Comparison of ENCODE assay signal across 1 cellular context in the genomic region with DNA sequence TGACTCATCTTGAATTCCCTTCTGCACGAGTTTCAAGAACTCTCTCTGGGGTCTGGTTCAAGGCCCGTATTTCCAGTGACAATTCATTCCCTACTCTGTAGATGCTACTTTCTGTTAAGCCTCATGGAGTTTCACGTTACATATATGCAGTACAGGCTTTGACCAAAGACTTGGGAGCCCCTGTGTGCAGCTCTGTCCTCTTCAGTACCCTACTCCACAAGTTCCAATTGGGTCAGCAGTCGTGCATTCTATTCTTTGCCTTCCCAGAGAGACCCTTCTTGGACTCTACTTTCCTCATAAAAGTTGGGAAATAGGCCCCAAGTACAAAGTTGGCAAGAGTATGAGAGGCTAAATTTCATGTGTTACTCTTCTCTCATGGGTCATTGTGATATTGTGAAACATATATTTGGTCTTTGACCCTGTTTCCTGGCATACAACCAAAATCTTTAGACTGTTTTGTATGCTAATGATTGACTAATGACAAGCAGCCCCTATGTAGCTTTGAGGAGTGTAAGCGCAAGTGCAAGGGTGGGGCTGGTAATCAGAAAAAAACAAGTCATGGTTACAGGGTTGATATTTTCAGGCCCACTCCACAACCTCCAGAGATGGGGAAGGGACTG.
A peak's percentile ranks its signal among the peaks of the same experiment; 100 is the strongest.
TF ChIP-seq lines count a peak whose summit lies in the region.

No MANE protein-coding gene starts in this region.

TF ChIP-seq in HepG2, 621 proteins besides CTCF, POLR2A, EP300 and RAD21:
- TF ChIP-seq NCOR1 (IDR thresholded peaks at IDR 0.05; ENCODE audit: borderline replicate concordance, low read length) (0 out of 2 replicates have a peak, but pooled peaks have one; percentile 40), ZNF644 (CRISPR knock-in tag; IDR thresholded peaks at IDR 0.05; ENCODE audit: low read depth) (0 out of 2 replicates have a peak, but pooled peaks have one; percentile 23), CEBPG (CRISPR knock-in tag; IDR thresholded peaks at IDR 0.05) (peak; percentile 40; the same call in 1 of the 2 replicates), HNF4A (CRISPR knock-in tag; IDR thresholded peaks at IDR 0.05) (peak; percentile 66), ZNF761 (CRISPR knock-in tag; conservative IDR thresholded peaks at IDR 0.05) (no peak), SOX6 (IDR thresholded peaks at IDR 0.05) (no peak), SOX6 (CRISPR knock-in tag; IDR thresholded peaks at IDR 0.05) (peak; percentile 10; the same call in 1 of the 2 replicates), CEBPB (IDR thresholded peaks at IDR 0.05; ENCODE audit: borderline replicate concordance, low read depth, low read length) (peak; percentile 83), ISL2 (CRISPR knock-in tag; IDR thresholded peaks at IDR 0.05) (no peak), ZNF10 (CRISPR knock-in tag; IDR thresholded peaks at IDR 0.05; ENCODE audit: borderline replicate concordance, low read depth) (no peak)
- TF ChIP-seq, protein P1, sequence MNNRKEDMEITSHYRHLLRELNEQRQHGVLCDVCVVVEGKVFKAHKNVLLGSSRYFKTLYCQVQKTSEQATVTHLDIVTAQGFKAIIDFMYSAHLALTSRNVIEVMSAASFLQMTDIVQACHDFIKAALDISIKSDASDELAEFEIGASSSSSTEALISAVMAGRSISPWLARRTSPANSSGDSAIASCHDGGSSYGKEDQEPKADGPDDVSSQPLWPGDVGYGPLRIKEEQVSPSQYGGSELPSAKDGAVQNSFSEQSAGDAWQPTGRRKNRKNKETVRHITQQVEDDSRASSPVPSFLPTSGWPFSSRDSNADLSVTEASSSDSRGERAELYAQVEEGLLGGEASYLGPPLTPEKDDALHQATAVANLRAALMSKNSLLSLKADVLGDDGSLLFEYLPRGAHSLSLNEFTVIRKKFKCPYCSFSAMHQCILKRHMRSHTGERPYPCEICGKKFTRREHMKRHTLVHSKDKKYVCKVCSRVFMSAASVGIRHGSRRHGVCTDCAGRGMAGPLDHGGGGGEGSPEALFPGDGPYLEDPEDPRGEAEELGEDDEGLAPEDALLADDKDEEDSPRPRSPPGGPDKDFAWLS (CRISPR knock-in tag; IDR thresholded peaks at IDR 0.05; ENCODE audit: borderline replicate concordance): no peak
